In the genomic region with DNA sequence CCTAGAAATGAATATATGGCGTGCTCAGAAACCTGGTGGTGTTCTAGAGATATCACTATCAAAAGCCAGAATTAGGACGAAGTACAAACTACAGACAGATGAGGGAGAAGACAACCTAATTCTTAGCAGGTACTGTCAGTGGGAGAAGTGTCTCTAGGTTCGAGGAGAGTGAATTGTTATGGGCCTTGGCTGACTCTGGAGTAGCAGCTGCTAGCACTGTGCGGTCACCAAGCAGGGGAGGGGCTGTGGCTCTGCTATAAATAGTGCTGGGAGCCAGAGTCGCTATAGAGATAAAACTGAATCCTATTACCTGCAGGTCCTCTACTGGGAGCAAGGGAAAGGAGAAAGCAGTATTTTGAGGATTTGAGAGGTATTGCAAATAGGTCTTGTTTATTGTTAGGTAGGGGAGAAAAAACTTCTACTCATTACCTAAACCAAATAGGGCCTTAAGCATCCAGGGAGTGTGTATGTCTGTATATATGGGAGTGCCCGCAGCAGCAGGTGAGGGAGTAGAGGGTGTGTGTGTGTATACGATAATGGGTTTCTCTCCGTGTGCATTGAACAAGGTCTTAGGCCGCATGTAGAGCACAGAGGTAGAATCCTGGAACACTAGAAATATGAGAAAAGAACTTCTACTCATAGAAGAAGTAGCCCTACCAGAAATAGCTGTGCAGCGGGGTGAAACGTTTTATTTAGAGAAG, we compare ENCODE assay signal across 8 cellular contexts. TPM values are rescaled to one million over a fixed set of nuclear protein-coding genes. Genes with fewer than 3 reads are reported as not detected.
A peak's percentile ranks its signal among the peaks of the same experiment; 100 is the strongest.
DNase-seq lines count a peak whose midpoint lies in the region; ATAC-seq and TF ChIP-seq lines count a peak whose summit lies in the region.

No MANE protein-coding gene starts in this region.

- H3K36me3 Mint-ChIP-seq in activated T-helper 17 cell treated with anti-CD3 and anti-CD28 coated beads, Interleukin-2, amount 50 U/mL, for 72 hours (ENCODE audit: low read depth): peaks cover 62% of the 10 kb centered on the region
- H3K36me3 Mint-ChIP-seq in nephron progenitor cell (ENCODE audit: low read depth): peaks cover 26% of the 10 kb centered on the region

- peaks cover 35% of the 10 kb centered on the region for H3K36me3 ChIP-seq in effector memory CD4-positive, alpha-beta T cell (ENCODE audit: control insufficient read depth, insufficient read depth, low read length)

- no peaks in the 10 kb centered on the region for H3K9me3 ChIP-seq in effector memory CD4-positive, alpha-beta T cell (ENCODE audit: control insufficient read depth, low read length)

- H3K27me3 Mint-ChIP-seq in activated T-helper 17 cell treated with anti-CD3 and anti-CD28 coated beads, Interleukin-2, amount 50 U/mL, for 72 hours: no peaks in the 10 kb centered on the region
- no peaks in the 10 kb centered on the region for H3K27me3 Mint-ChIP-seq in nephron progenitor cell (ENCODE audit: low read depth, poor library complexity)

- H3K27ac ChIP-seq in effector memory CD4-positive, alpha-beta T cell (ENCODE audit: insufficient read depth, low read length, poor library complexity, severe bottlenecking): no peak overlapping the region

- no peak for TF ChIP-seq CTCF in nephron progenitor cell (IDR thresholded peaks at IDR 0.05)

- DNase-seq in MV-4-11 (lab: John Stamatoyannopoulos, UW): peak; percentile 40
- DNase-seq in nephron progenitor cell: no peak
- no peak for DNase-seq in glomerular visceral epithelial cell (ENCODE audit: extremely low spot score)
- DNase-seq in effector memory CD4-positive, alpha-beta T cell: no peak

- ATAC-seq in activated T-helper 17 cell treated with anti-CD3 and anti-CD28 coated beads, Interleukin-2, amount 50 U/mL, for 72 hours (replicated peaks): no peak
- ATAC-seq in HG02938 (IDR thresholded peaks at IDR 0.05; ENCODE audit: unreplicated experiment) (no peak), GM21723 (IDR thresholded peaks at IDR 0.05; ENCODE audit: unreplicated experiment) (no peak)

- no peaks in the 10 kb centered on the region for H3K27me3 ChIP-seq in effector memory CD4-positive, alpha-beta T cell (replicated peaks; ENCODE audit: control insufficient read depth, insufficient read depth, low read length, poor library complexity, severe bottlenecking)

- H3K4me1 ChIP-seq in effector memory CD4-positive, alpha-beta T cell (ENCODE audit: control insufficient read depth, insufficient read depth, low read length, poor library complexity, severe bottlenecking): peaks cover 35% of the 10 kb centered on the region

- peak overlapping the region; percentile 86 for H3K4me3 Mint-ChIP-seq in activated T-helper 17 cell treated with anti-CD3 and anti-CD28 coated beads, Interleukin-2, amount 50 U/mL, for 72 hours
- H3K4me3 Mint-ChIP-seq in nephron progenitor cell: peak overlapping the region; percentile 87

- peak overlapping the region; percentile 88 for H3K27ac Mint-ChIP-seq in activated T-helper 17 cell treated with anti-CD3 and anti-CD28 coated beads, Interleukin-2, amount 50 U/mL, for 72 hours
- no peak overlapping the region for H3K27ac Mint-ChIP-seq in nephron progenitor cell

- no peaks in the 10 kb centered on the region for H3K9me3 Mint-ChIP-seq in activated T-helper 17 cell treated with anti-CD3 and anti-CD28 coated beads, Interleukin-2, amount 50 U/mL, for 72 hours
- no peaks in the 10 kb centered on the region for H3K9me3 Mint-ChIP-seq in nephron progenitor cell

- peaks cover 32% of the 10 kb centered on the region for H3K4me1 Mint-ChIP-seq in activated T-helper 17 cell treated with anti-CD3 and anti-CD28 coated beads, Interleukin-2, amount 50 U/mL, for 72 hours
- peaks cover 45% of the 10 kb centered on the region for H3K4me1 Mint-ChIP-seq in nephron progenitor cell

- peak overlapping the region; percentile 90; the same call in 1 of the 2 replicates for H3K4me3 ChIP-seq in GM08714 (ENCODE audit: low read length)
- no peak overlapping the region for H3K4me3 ChIP-seq in effector memory CD4-positive, alpha-beta T cell (ENCODE audit: insufficient read depth, low read depth, low read length, poor library complexity, severe bottlenecking)

RNA-seq across cellular contexts. Expression of gene MADD, which starts 2.2 kb away (rescaled TPM):
- total RNA-seq in activated T-helper 17 cell treated with anti-CD3 and anti-CD28 coated beads, Interleukin-2, amount 50 U/mL, for 72 hours: 100 to 1,000 TPM in 1 of 2 donors, 10 to 100 TPM in 1; 60.1 to 112 TPM

RNA-seq across cellular contexts. Expression of gene NR1H3, which starts 14.3 kb away (rescaled TPM):
- total RNA-seq in activated T-helper 17 cell treated with anti-CD3 and anti-CD28 coated beads, Interleukin-2, amount 50 U/mL, for 72 hours: 10 to 100 TPM in 1 of 2 donors, 1 to 10 TPM in 1; 7.5 to 12.4 TPM

RNA-seq across cellular contexts. Expression of gene ACP2, which starts 23.5 kb away (rescaled TPM):
- total RNA-seq in activated T-helper 17 cell treated with anti-CD3 and anti-CD28 coated beads, Interleukin-2, amount 50 U/mL, for 72 hours: 10 to 100 TPM; 11.1 to 14.8 TPM

RNA-seq across cellular contexts. Expression of gene DDB2, which starts 57.3 kb away (rescaled TPM):
- 100 to 1,000 TPM; 202 to 335 TPM for total RNA-seq in activated T-helper 17 cell treated with anti-CD3 and anti-CD28 coated beads, Interleukin-2, amount 50 U/mL, for 72 hours
